ENCODE assay signal across 1 cellular context in genomic region chr21:35294231-35294898, GRCh38.
TF ChIP-seq lines count a peak whose summit lies in the region.

No MANE protein-coding gene starts in this region.

TF ChIP-seq in HCT116, 20 proteins besides CTCF, POLR2A, EP300 and RAD21 (continued from another document):
- TF ChIP-seq ZBTB33 (IDR thresholded peaks at IDR 0.05; ENCODE audit: extremely low read depth, insufficient replicate concordance, low read length) (no peak), EZH2 (IDR thresholded peaks at IDR 0.05) (no peak), JUND (IDR thresholded peaks at IDR 0.05) (peak; percentile 55), SIN3A (IDR thresholded peaks at IDR 0.05; ENCODE audit: low read depth) (no peak), YY1 (IDR thresholded peaks at IDR 0.05; ENCODE audit: extremely low read depth, insufficient replicate concordance, low read depth, low read length) (no peak), FOSL1 (IDR thresholded peaks at IDR 0.05; ENCODE audit: low read depth) (peak; percentile 26; the same call in 1 of the 2 replicates), ZNF274 (IDR thresholded peaks at IDR 0.05; ENCODE audit: low read depth, low read length) (no peak), REST (IDR thresholded peaks at IDR 0.05; ENCODE audit: low read depth) (no peak), SP1 (IDR thresholded peaks at IDR 0.05; ENCODE audit: low read depth) (peak; percentile 64), POLR2AphosphoS5 (IDR thresholded peaks at IDR 0.05; ENCODE audit: low read depth, low read length) (no peak), EGR1 (IDR thresholded peaks at IDR 0.05; ENCODE audit: low read depth) (no peak), CEBPB (IDR thresholded peaks at IDR 0.05; ENCODE audit: low read depth) (peak; percentile 46; the same call in 1 of the 2 replicates), MAX (IDR thresholded peaks at IDR 0.05) (peak; percentile 50; the same call in 1 of the 2 replicates), SRF (IDR thresholded peaks at IDR 0.05; ENCODE audit: low read depth) (no peak), TCF7L2 (IDR thresholded peaks at IDR 0.05; ENCODE audit: borderline replicate concordance, extremely low read depth, insufficient read depth, insufficient read length) (peak; percentile 92)
